21 cellular contexts compared by ENCODE assay signal in genomic region chr20:62633571-62634329, GRCh38.
"Had no signal": no experiment of that assay in that cellular context is flagged by ENCODE, and none has a peak within 500 bp of the region (broad histone marks: within the 10 kb centered on the region; RNA-seq: fewer than 3 reads in every experiment).

No MANE protein-coding gene starts in this region.

- H3K9me3 ChIP-seq: ovary, sigmoid colon, tibial nerve, vagina had no signal

- H3K27me3 ChIP-seq: cardiac muscle cell, ovary, vagina had no signal

- H3K4me2 ChIP-seq: neural progenitor cell had no signal

- H3K36me3 ChIP-seq: cardiac muscle cell, neural progenitor cell, ovary, sigmoid colon, tibial nerve, vagina had no signal

- DNase-seq: activated CD4-positive, alpha-beta T cell treated with anti-CD3 and anti-CD28 coated beads, Interleukin-2, amount 50 U/mL, for 48 hours; activated gamma-delta T cell treated with Interleukin-2 at 50 U/mL for 16 hours; amygdala; effector memory CD8-positive, alpha-beta T cell; foreskin keratinocyte; hypothalamus; kidney; midbrain; ovary; sigmoid colon; stimulated activated naive CD8-positive, alpha-beta T cell treated with anti-CD3 and anti-CD28 coated beads, Interleukin-15, Interleukin-2, amounts not matched to agents 100 U/mL and 50 U/mL, for 24 hours; substantia nigra; SW 1271 had no signal

- H3K9me3 Mint-ChIP-seq: effector memory CD8-positive, alpha-beta T cell; neural progenitor cell; T-helper 2 cell treated with Interferon-gamma antibody and Interleukin-4, amounts not matched to agents 5 μg/mL and 100 μg/mL, for 36 hours had no signal

- H3K4me3 Mint-ChIP-seq: activated naive CD8-positive, alpha-beta T cell; effector memory CD8-positive, alpha-beta T cell; neural progenitor cell; T-helper 2 cell treated with Interferon-gamma antibody and Interleukin-4, amounts not matched to agents 5 μg/mL and 100 μg/mL, for 36 hours had no signal

- H3K36me3 Mint-ChIP-seq: activated naive CD8-positive, alpha-beta T cell; neural progenitor cell had no signal

- H3K27ac Mint-ChIP-seq: activated naive CD8-positive, alpha-beta T cell; effector memory CD8-positive, alpha-beta T cell; T-helper 2 cell treated with Interferon-gamma antibody and Interleukin-4, amounts not matched to agents 5 μg/mL and 100 μg/mL, for 36 hours had no signal

- H3K4me3 ChIP-seq: cardiac muscle cell, lung, neural progenitor cell, ovary, sigmoid colon, tibial nerve, vagina had no signal

- H3K27me3 Mint-ChIP-seq: activated naive CD8-positive, alpha-beta T cell had no signal

- H3K9ac ChIP-seq: neural progenitor cell had no signal

- H2AFZ ChIP-seq: neural progenitor cell had no signal

- ATAC-seq: effector memory CD8-positive, alpha-beta T cell; foreskin keratinocyte; left lobe of liver; stimulated activated naive CD8-positive, alpha-beta T cell treated with anti-CD3 and anti-CD28 coated beads, Interleukin-15, Interleukin-2, amounts not matched to agents 100 U/mL and 50 U/mL, for 24 hours had no signal

- H3K4me1 ChIP-seq: sigmoid colon, tibial nerve, vagina had no signal

- H3K27ac ChIP-seq: cardiac muscle cell, foreskin keratinocyte, neural progenitor cell, ovary, sigmoid colon, tibial nerve, vagina had no signal
